ENCODE assay signal across 15 cellular contexts in the genomic region with DNA sequence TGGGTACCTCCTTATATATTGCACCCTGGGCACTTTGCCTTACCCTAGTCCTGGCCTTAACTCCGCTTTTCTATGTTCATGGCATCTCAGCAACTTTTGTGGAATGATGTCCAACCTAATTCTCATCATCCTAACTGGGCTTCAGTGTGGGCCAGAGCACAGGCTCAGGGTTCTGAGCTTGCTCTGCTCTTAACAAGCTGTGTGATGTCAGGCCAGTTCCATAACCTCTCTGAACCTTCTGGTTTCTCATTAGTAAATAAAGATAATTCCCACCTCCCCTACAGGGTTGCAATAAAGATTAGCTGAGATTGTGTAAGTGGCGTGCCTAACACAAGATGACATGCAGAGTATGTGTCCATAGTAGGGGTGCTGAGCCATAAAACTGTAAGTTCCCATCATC. TPM values are rescaled to one million over a fixed set of nuclear protein-coding genes. Genes with fewer than 3 reads are reported as not detected.
DNase-seq lines count a peak whose midpoint lies in the region; ATAC-seq and TF ChIP-seq lines count a peak whose summit lies in the region.
"Had no signal": no experiment of that assay in that cellular context is flagged by ENCODE, and none has a peak within 500 bp of the region (broad histone marks: within the 10 kb centered on the region; RNA-seq: fewer than 3 reads in every experiment).

No MANE protein-coding gene starts in this region.

- WGBS in suprapubic skin = 97% methylated on average over 2 of the region's 2 CpGs

- DNase-seq in SIG-M5 treated with dmso at 0.1 percent for 504 hours (lab: John Stamatoyannopoulos, UW; ENCODE audit: unreplicated experiment) (peak; percentile 66), SIG-M5 (lab: John Stamatoyannopoulos, UW) (no peak), HFFc6 (no peak), mucosa of descending colon (peak in 1 of 3 donors; percentile 24), tibial artery (no peak), SW480 (ENCODE audit: low spot score) (no peak), suprapubic skin (ENCODE audit: low spot score in 2 of 2) (no peak)
- DNase-seq in activated CD4-positive, alpha-beta memory T cell treated with anti-CD3 and anti-CD28 coated beads for 36 hours = no peak
- DNase-seq: 8988T; dermis blood vessel endothelial cell; NCI-H1092; stimulated activated CD4-positive, alpha-beta T cell treated with anti-CD3 and anti-CD28 coated beads, Interleukin-2, amount 100 ng/mL, for 48 hours; WERI-Rb-1 had no signal

- H3K27me3 ChIP-seq in tibial artery (no peaks in the 10 kb centered on the region), suprapubic skin (no peaks in the 10 kb centered on the region)

- no peak overlapping the region for H3K27ac ChIP-seq in tibial artery
- no peak overlapping the region for H3K27ac ChIP-seq in suprapubic skin
- H3K27ac ChIP-seq: WERI-Rb-1 had no signal

- peak; percentile 58 for ATAC-seq in mucosa of descending colon

- CTCF ChIA-PET in activated CD4-positive, alpha-beta memory T cell treated with anti-CD3 and anti-CD28 coated beads for 36 hours (lab: Charles Lee) = interaction anchor here (0.6 kb wide), 1 partner anchor 68 kb away, joined by 3 read pairs; no protein-coding TSS in a partner anchor

- no peaks in the 10 kb centered on the region; the same call in 1 of the 2 replicates for H3K27me3 Mint-ChIP-seq in HFFc6 (ENCODE audit: insufficient read depth)
- peaks cover 2% of the 10 kb centered on the region for H3K27me3 Mint-ChIP-seq in activated CD4-positive, alpha-beta memory T cell treated with anti-CD3 and anti-CD28 coated beads for 36 hours

- H3K4me1 ChIP-seq in mucosa of descending colon (ENCODE audit: low read depth) = peaks cover 23% of the 10 kb centered on the region
- peaks cover 0 to 6% (median 0%) of the 10 kb centered on the region in 4 donors for H3K4me1 ChIP-seq in tibial artery
- H3K4me1 ChIP-seq in suprapubic skin = peaks cover 13% of the 10 kb centered on the region

- no peaks in the 10 kb centered on the region for H3K9me3 ChIP-seq in mucosa of descending colon
- H3K9me3 ChIP-seq in tibial artery = no peaks in the 10 kb centered on the region
- H3K9me3 ChIP-seq in suprapubic skin = no peaks in the 10 kb centered on the region

- H3K36me3 ChIP-seq in mucosa of descending colon (ENCODE audit: low read depth) (no peaks in the 10 kb centered on the region), tibial artery (peaks cover 0 to 17% (median 0%) of the 10 kb centered on the region in 3 donors), suprapubic skin (peaks cover 21% of the 10 kb centered on the region)
- H3K36me3 ChIP-seq: WERI-Rb-1 had no signal

- no peak for TF ChIP-seq POLR2A in suprapubic skin (IDR thresholded peaks at IDR 0.05)

- no peak overlapping the region for H3K4me3 ChIP-seq in mucosa of descending colon
- no peak overlapping the region for H3K4me3 ChIP-seq in tibial artery
- H3K4me3 ChIP-seq in suprapubic skin = no peak overlapping the region

- H3K4me1 Mint-ChIP-seq in HFFc6 (ENCODE audit: low read depth) = peaks cover 64% of the 10 kb centered on the region
- peaks cover 63% of the 10 kb centered on the region for H3K4me1 Mint-ChIP-seq in activated CD4-positive, alpha-beta memory T cell treated with anti-CD3 and anti-CD28 coated beads for 36 hours (ENCODE audit: low read depth)
- H3K4me1 Mint-ChIP-seq: neural crest cell had no signal

- no peaks in the 10 kb centered on the region for H3K9me3 Mint-ChIP-seq in HFFc6
- H3K9me3 Mint-ChIP-seq in activated CD4-positive, alpha-beta memory T cell treated with anti-CD3 and anti-CD28 coated beads for 36 hours = no peaks in the 10 kb centered on the region
- H3K9me3 Mint-ChIP-seq: neural crest cell had no signal

- POLR2A ChIA-PET in activated CD4-positive, alpha-beta memory T cell treated with anti-CD3 and anti-CD28 coated beads for 36 hours (lab: Charles Lee) = no interaction called here

- no peak for TF ChIP-seq EP300 in suprapubic skin (IDR thresholded peaks at IDR 0.05)

- no peak overlapping the region for H3K4me3 Mint-ChIP-seq in HFFc6
- peak overlapping the region; percentile 47 for H3K4me3 Mint-ChIP-seq in activated CD4-positive, alpha-beta memory T cell treated with anti-CD3 and anti-CD28 coated beads for 36 hours
- H3K4me3 Mint-ChIP-seq: neural crest cell had no signal

- TF ChIP-seq CTCF in HFFc6 (IDR thresholded peaks at IDR 0.05) (no peak), mucosa of descending colon (IDR thresholded peaks at IDR 0.05) (no peak), tibial artery (IDR thresholded peaks at IDR 0.05) (no peak), suprapubic skin (IDR thresholded peaks at IDR 0.05) (no peak)

- intact Hi-C loops in activated CD4-positive, alpha-beta memory T cell treated with anti-CD3 and anti-CD28 coated beads for 36 hours (cut with micrococcal nuclease) = loop anchor here (5.0 kb wide), 2 partner anchors 42 to 558 kb away; no protein-coding TSS in a partner anchor
- intact Hi-C loops in mucosa of descending colon (cut with DNase I, micrococcal nuclease) = no loop called here
- intact Hi-C loops in tibial artery (cut with DNase I; ENCODE audit: low total_unique reads) = no loop called here

- no peaks in the 10 kb centered on the region for H3K36me3 Mint-ChIP-seq in HFFc6 (ENCODE audit: low read depth)
- H3K36me3 Mint-ChIP-seq in activated CD4-positive, alpha-beta memory T cell treated with anti-CD3 and anti-CD28 coated beads for 36 hours = no peaks in the 10 kb centered on the region

- H3K27ac Mint-ChIP-seq in HFFc6 = peak overlapping the region; percentile 62
- no peak overlapping the region for H3K27ac Mint-ChIP-seq in activated CD4-positive, alpha-beta memory T cell treated with anti-CD3 and anti-CD28 coated beads for 36 hours

RNA-seq across cellular contexts. Expression of a gene that starts 36.4 kb away (rescaled TPM):
- total RNA-seq in HFFc6 (2021; fragmentation: NEBNext Ultra II Directional; extraction: Animal tissue kit (Norgen Biotek cat#: 25700)) = 1 to 10 TPM in 4 of 6 experiments, under 1 TPM in 2; 0.78 to 2.1 (median 1.7) TPM
- total RNA-seq in activated CD4-positive, alpha-beta memory T cell treated with anti-CD3 and anti-CD28 coated beads for 36 hours = under 1 TPM; 0.48 to 0.53 TPM
- 100 to 1,000 TPM in 1 of 3 donors, 10 to 100 TPM in 2; 57.6 to 111 (median 87.5) TPM for total RNA-seq in mucosa of descending colon
- 10 to 100 TPM; 77.4 to 85.6 (median 80.3) TPM for total RNA-seq in suprapubic skin
- total RNA-seq: neural crest cell, SK-MEL-5 had no signal

Comparison
In these comparisons a context has a peak if more than half of its experiments do, and no peak if none do; other contexts are left out.
1. RNA of a gene that starts 36.4 kb away (total RNA-seq): 57.6 to 111 TPM in mucosa of descending colon and 77.4 to 85.6 TPM in suprapubic skin; 0.78 to 2.1 TPM in HFFc6 and 0.48 to 0.53 TPM in activated CD4-positive, alpha-beta memory T cell treated with anti-CD3 and anti-CD28 coated beads for 36 hours; every median in the first group is over 10 times any median in the second.